ENCODE assay signal across 11 cellular contexts in the genomic region with DNA sequence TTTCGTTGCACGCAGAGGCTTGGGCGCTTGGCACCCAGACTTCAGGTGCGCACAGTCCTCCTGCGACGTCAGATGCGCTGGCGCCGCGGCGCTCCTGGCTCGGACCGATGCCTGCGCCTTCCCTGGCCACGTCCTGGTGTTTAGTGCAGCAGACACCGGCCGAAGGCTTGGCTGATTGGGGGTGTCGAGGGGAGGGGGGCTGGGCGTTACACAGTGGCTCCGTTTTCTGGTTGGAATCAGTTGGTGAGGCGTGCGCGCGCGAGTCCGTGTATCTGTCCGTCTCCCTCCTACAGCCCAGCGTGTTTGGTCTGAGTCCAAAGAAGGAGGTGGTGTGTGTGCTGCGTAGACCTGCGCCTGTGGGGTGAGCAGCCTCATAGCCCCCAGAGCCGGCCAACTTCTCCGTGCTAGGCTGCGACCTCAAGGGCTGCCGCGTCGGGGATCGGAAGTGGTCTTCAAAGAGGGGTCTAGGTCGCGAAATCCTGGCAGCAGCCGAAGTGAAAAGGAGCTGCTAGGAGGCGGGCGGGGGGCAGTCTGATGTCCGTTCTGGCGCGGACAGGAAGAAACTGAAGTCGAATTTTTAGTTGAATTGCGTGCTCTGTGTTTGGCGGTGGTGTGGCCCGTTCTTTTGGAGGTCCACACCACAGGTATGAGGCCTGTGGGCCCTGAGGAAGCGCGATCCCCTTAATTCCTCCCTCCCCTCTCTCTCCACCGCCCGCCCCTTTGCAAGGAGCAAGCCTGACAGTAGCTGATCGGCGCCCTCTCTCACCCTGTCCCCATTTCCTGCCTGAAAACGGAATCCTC. TPM values are rescaled to one million over a fixed set of nuclear protein-coding genes. Genes with fewer than 3 reads are reported as not detected.
A peak's percentile ranks its signal among the peaks of the same experiment; 100 is the strongest.
DNase-seq lines count a peak whose midpoint lies in the region; ATAC-seq and TF ChIP-seq lines count a peak whose summit lies in the region.
"Had no signal": no experiment of that assay in that cellular context is flagged by ENCODE, and none has a peak within 500 bp of the region (broad histone marks: within the 10 kb centered on the region; RNA-seq: fewer than 3 reads in every experiment).

No MANE protein-coding gene starts in this region.

- peaks cover 28% of the 10 kb centered on the region for H3K27me3 Mint-ChIP-seq in activated naive CD4-positive, alpha-beta T cell treated with anti-CD3 and anti-CD28 coated beads, Interleukin-2, amount 50 U/mL, for 24 hours
- peaks cover 86% of the 10 kb centered on the region for H3K27me3 Mint-ChIP-seq in activated naive CD4-positive, alpha-beta T cell treated with anti-CD3 and anti-CD28 coated beads, Interleukin-2, amount 10 ng/mL, durations not matched to agents 7 days and 5 days
- H3K27me3 Mint-ChIP-seq in endodermal cell (ENCODE audit: insufficient read depth) (peaks cover 79% of the 10 kb centered on the region), Caco-2 (ENCODE audit: insufficient read depth, unreplicated experiment) (peaks cover 9% of the 10 kb centered on the region)
- H3K27me3 Mint-ChIP-seq in naive thymus-derived CD4-positive, alpha-beta T cell, result peaks cover 49 to 74% (median 57%) of the 10 kb centered on the region in 5 donors
- H3K27me3 Mint-ChIP-seq in activated T-helper 1 cell treated with anti-CD3 and anti-CD28 coated beads, Interleukin-12 subunit alpha, Interleukin-12 subunit beta, Interleukin-2, Interleukin-4 antibody, amounts not matched to agents 30 ng/mL and 10 ng/mL and 1 ng/mL, durations not matched to agents 14 hours and 24 hours and 36 hours (ENCODE audit: insufficient read depth), result peaks cover 48% of the 10 kb centered on the region

- H3K4me1 Mint-ChIP-seq in activated naive CD4-positive, alpha-beta T cell treated with anti-CD3 and anti-CD28 coated beads, Interleukin-2, amount 50 U/mL, for 24 hours, result peaks cover 12% of the 10 kb centered on the region
- H3K4me1 Mint-ChIP-seq in activated naive CD4-positive, alpha-beta T cell treated with anti-CD3 and anti-CD28 coated beads, Interleukin-2, amount 10 ng/mL, durations not matched to agents 7 days and 5 days, result peaks cover 11% of the 10 kb centered on the region
- H3K4me1 Mint-ChIP-seq in endodermal cell, result peaks cover 23% of the 10 kb centered on the region
- H3K4me1 Mint-ChIP-seq in naive thymus-derived CD4-positive, alpha-beta T cell, result peaks cover 0 to 22% (median 12%) of the 10 kb centered on the region in 7 donors
- no peaks in the 10 kb centered on the region for H3K4me1 Mint-ChIP-seq in activated T-helper 1 cell treated with anti-CD3 and anti-CD28 coated beads, Interleukin-12 subunit alpha, Interleukin-12 subunit beta, Interleukin-2, Interleukin-4 antibody, amounts not matched to agents 30 ng/mL and 10 ng/mL and 1 ng/mL, durations not matched to agents 14 hours and 24 hours and 36 hours (ENCODE audit: low read depth)
- H3K4me1 Mint-ChIP-seq in Caco-2 (ENCODE audit: low read depth, unreplicated experiment), result no peaks in the 10 kb centered on the region

- no peaks in the 10 kb centered on the region for H3K9me3 Mint-ChIP-seq in activated naive CD4-positive, alpha-beta T cell treated with anti-CD3 and anti-CD28 coated beads, Interleukin-2, amount 50 U/mL, for 24 hours
- no peaks in the 10 kb centered on the region for H3K9me3 Mint-ChIP-seq in activated naive CD4-positive, alpha-beta T cell treated with anti-CD3 and anti-CD28 coated beads, Interleukin-2, amount 10 ng/mL, durations not matched to agents 7 days and 5 days
- H3K9me3 Mint-ChIP-seq in endodermal cell (no peaks in the 10 kb centered on the region), Caco-2 (ENCODE audit: unreplicated experiment) (no peaks in the 10 kb centered on the region)
- peaks cover 0 to 2% (median 0%) of the 10 kb centered on the region in 11 donors for H3K9me3 Mint-ChIP-seq in naive thymus-derived CD4-positive, alpha-beta T cell
- no peaks in the 10 kb centered on the region for H3K9me3 Mint-ChIP-seq in activated T-helper 1 cell treated with anti-CD3 and anti-CD28 coated beads, Interleukin-12 subunit alpha, Interleukin-12 subunit beta, Interleukin-2, Interleukin-4 antibody, amounts not matched to agents 30 ng/mL and 10 ng/mL and 1 ng/mL, durations not matched to agents 14 hours and 24 hours and 36 hours
- H3K9me3 Mint-ChIP-seq: CD4-positive, CD25-positive, alpha-beta regulatory T cell had no signal

- 0 to 1% methylated on average over 11 to 55 of the region's 56 CpGs for WGBS in endodermal cell (ENCODE audit: insufficient coverage in 1 of 2, insufficient read length in 1 of 2), 2 experiments
- WGBS in urinary bladder, result 2% methylated on average over 56 of the region's 56 CpGs
- WGBS in gastroesophageal sphincter (ENCODE audit: low coverage in 1 of 2), 2 donors, result 9% methylated on average over 6 to 16 of the region's 56 CpGs

- POLR2A ChIA-PET in naive thymus-derived CD4-positive, alpha-beta T cell (lab: Charles Lee), result no interaction called here
- POLR2A ChIA-PET in Caco-2 (lab: Charles Lee), result no interaction called here

- no peak for TF ChIP-seq CTCF in endodermal cell (conservative IDR thresholded peaks at IDR 0.05)
- TF ChIP-seq CTCF in gastroesophageal sphincter (IDR thresholded peaks at IDR 0.05), result no peak
- no peak for TF ChIP-seq CTCF in Caco-2 (IDR thresholded peaks at IDR 0.05; ENCODE audit: insufficient read depth in 1 of 2, low read depth in 1 of 2, low read length in 1 of 2, severe bottlenecking in 1 of 2, unreplicated experiment in 1 of 2)

- no peak for TF ChIP-seq POLR2A in gastroesophageal sphincter (IDR thresholded peaks at IDR 0.05)

- CTCF ChIA-PET in activated naive CD4-positive, alpha-beta T cell treated with anti-CD3 and anti-CD28 coated beads, Interleukin-2, amount 10 ng/mL, durations not matched to agents 7 days and 5 days (lab: Charles Lee), result no interaction called here
- CTCF ChIA-PET in naive thymus-derived CD4-positive, alpha-beta T cell (lab: Charles Lee), result no interaction called here
- CTCF ChIA-PET in Caco-2 (lab: Charles Lee), result no interaction called here

- intact Hi-C loops in naive thymus-derived CD4-positive, alpha-beta T cell (cut with micrococcal nuclease), result no loop called here
- intact Hi-C loops in activated T-helper 1 cell treated with anti-CD3 and anti-CD28 coated beads, Interleukin-12 subunit alpha, Interleukin-12 subunit beta, Interleukin-2, Interleukin-4 antibody, amounts not matched to agents 30 ng/mL and 10 ng/mL and 1 ng/mL, durations not matched to agents 14 hours and 24 hours and 36 hours (cut with micrococcal nuclease), result loop anchor here (5.0 kb wide), 1 partner anchor 611 kb away; the partner anchor contains the start of gene VSX1
- intact Hi-C loops in Caco-2 (cut with micrococcal nuclease; ENCODE audit: unreplicated experiment), result loop anchor here (10.0 kb wide), 1 partner anchor 96 kb away; no protein-coding TSS in a partner anchor

- H3K9ac ChIP-seq in endodermal cell (ENCODE audit: extremely low read depth, low read length, poor library complexity, severe bottlenecking), result peak overlapping the region; percentile 7

- H3K27me3 ChIP-seq in endodermal cell (ENCODE audit: control insufficient read depth, insufficient read depth, low read length, poor library complexity, severe bottlenecking) (peaks cover 39% of the 10 kb centered on the region), gastroesophageal sphincter (peaks cover 80% of the 10 kb centered on the region), Caco-2 (replicated peaks; ENCODE audit: control insufficient read depth, insufficient read depth, low read length) (no peaks in the 10 kb centered on the region)
- H3K27me3 ChIP-seq in naive thymus-derived CD4-positive, alpha-beta T cell (ENCODE audit: control insufficient read depth in 2 of 2, insufficient read depth in 2 of 2, low read length in 2 of 2), result peaks cover 0 to 3% of the 10 kb centered on the region in 2 donors

- H3K27ac Mint-ChIP-seq in activated naive CD4-positive, alpha-beta T cell treated with anti-CD3 and anti-CD28 coated beads, Interleukin-2, amount 50 U/mL, for 24 hours, result no peak overlapping the region
- H3K27ac Mint-ChIP-seq in activated naive CD4-positive, alpha-beta T cell treated with anti-CD3 and anti-CD28 coated beads, Interleukin-2, amount 10 ng/mL, durations not matched to agents 7 days and 5 days, result no peak overlapping the region
- H3K27ac Mint-ChIP-seq in endodermal cell, result no peak overlapping the region
- no peak overlapping the region for H3K27ac Mint-ChIP-seq in naive thymus-derived CD4-positive, alpha-beta T cell
- H3K27ac Mint-ChIP-seq in activated T-helper 1 cell treated with anti-CD3 and anti-CD28 coated beads, Interleukin-12 subunit alpha, Interleukin-12 subunit beta, Interleukin-2, Interleukin-4 antibody, amounts not matched to agents 30 ng/mL and 10 ng/mL and 1 ng/mL, durations not matched to agents 14 hours and 24 hours and 36 hours, result no peak overlapping the region
- no peak overlapping the region for H3K27ac Mint-ChIP-seq in Caco-2 (ENCODE audit: unreplicated experiment)
- H3K27ac Mint-ChIP-seq: CD4-positive, CD25-positive, alpha-beta regulatory T cell had no signal

- H3K9me3 ChIP-seq in endodermal cell (ENCODE audit: control insufficient read depth, low read length) (no peaks in the 10 kb centered on the region), gastroesophageal sphincter (no peaks in the 10 kb centered on the region), Caco-2 (no peaks in the 10 kb centered on the region)
- no peaks in the 10 kb centered on the region for H3K9me3 ChIP-seq in naive thymus-derived CD4-positive, alpha-beta T cell (ENCODE audit: control insufficient read depth in 2 of 3, low read length in 3 of 3)

- no peak for DNase-seq in activated naive CD4-positive, alpha-beta T cell treated with anti-CD3 and anti-CD28 coated beads, Interleukin-2, amount 10 ng/mL, durations not matched to agents 7 days and 5 days
- DNase-seq in endodermal cell, result peak; percentile 75
- no peak for DNase-seq in naive thymus-derived CD4-positive, alpha-beta T cell
- no peak for DNase-seq in activated T-helper 1 cell treated with anti-CD3 and anti-CD28 coated beads, Interleukin-12 subunit alpha, Interleukin-12 subunit beta, Interleukin-2, Interleukin-4 antibody, amounts not matched to agents 30 ng/mL and 10 ng/mL and 1 ng/mL, durations not matched to agents 14 hours and 24 hours and 36 hours (ENCODE audit: low spot score)
- no peak for DNase-seq in Caco-2
- DNase-seq: CD4-positive, CD25-positive, alpha-beta regulatory T cell; SIG-M5 had no signal

- peak overlapping the region; percentile 55 for H3K4me3 Mint-ChIP-seq in activated naive CD4-positive, alpha-beta T cell treated with anti-CD3 and anti-CD28 coated beads, Interleukin-2, amount 50 U/mL, for 24 hours
- H3K4me3 Mint-ChIP-seq in activated naive CD4-positive, alpha-beta T cell treated with anti-CD3 and anti-CD28 coated beads, Interleukin-2, amount 10 ng/mL, durations not matched to agents 7 days and 5 days, result no peak overlapping the region
- H3K4me3 Mint-ChIP-seq in endodermal cell, result peak overlapping the region; percentile 76
- H3K4me3 Mint-ChIP-seq in naive thymus-derived CD4-positive, alpha-beta T cell, result peak overlapping the region in 9 of 10 donors; percentile 47 to 82 (median 73)
- H3K4me3 Mint-ChIP-seq in activated T-helper 1 cell treated with anti-CD3 and anti-CD28 coated beads, Interleukin-12 subunit alpha, Interleukin-12 subunit beta, Interleukin-2, Interleukin-4 antibody, amounts not matched to agents 30 ng/mL and 10 ng/mL and 1 ng/mL, durations not matched to agents 14 hours and 24 hours and 36 hours, result no peak overlapping the region
- H3K4me3 Mint-ChIP-seq in Caco-2 (ENCODE audit: unreplicated experiment), result no peak overlapping the region

- H3K27ac ChIP-seq in endodermal cell (ENCODE audit: low read depth, low read length) (no peak overlapping the region), urinary bladder (ENCODE audit: low read depth) (no peak overlapping the region), gastroesophageal sphincter (no peak overlapping the region)
- H3K27ac ChIP-seq in naive thymus-derived CD4-positive, alpha-beta T cell (ENCODE audit: low read depth, low read length), result no peak overlapping the region

- no peaks in the 10 kb centered on the region for H3K36me3 Mint-ChIP-seq in activated naive CD4-positive, alpha-beta T cell treated with anti-CD3 and anti-CD28 coated beads, Interleukin-2, amount 50 U/mL, for 24 hours
- H3K36me3 Mint-ChIP-seq in activated naive CD4-positive, alpha-beta T cell treated with anti-CD3 and anti-CD28 coated beads, Interleukin-2, amount 10 ng/mL, durations not matched to agents 7 days and 5 days, result no peaks in the 10 kb centered on the region
- H3K36me3 Mint-ChIP-seq in endodermal cell (ENCODE audit: low read depth) (no peaks in the 10 kb centered on the region), Caco-2 (ENCODE audit: insufficient read depth, unreplicated experiment) (no peaks in the 10 kb centered on the region)
- H3K36me3 Mint-ChIP-seq in naive thymus-derived CD4-positive, alpha-beta T cell, result no peaks in the 10 kb centered on the region
- H3K36me3 Mint-ChIP-seq in activated T-helper 1 cell treated with anti-CD3 and anti-CD28 coated beads, Interleukin-12 subunit alpha, Interleukin-12 subunit beta, Interleukin-2, Interleukin-4 antibody, amounts not matched to agents 30 ng/mL and 10 ng/mL and 1 ng/mL, durations not matched to agents 14 hours and 24 hours and 36 hours (ENCODE audit: low read depth), result no peaks in the 10 kb centered on the region
- H3K36me3 Mint-ChIP-seq: CD4-positive, CD25-positive, alpha-beta regulatory T cell had no signal

- no peaks in the 10 kb centered on the region for H3K36me3 ChIP-seq in endodermal cell (ENCODE audit: control insufficient read depth, insufficient read depth, low read length)
- no peaks in the 10 kb centered on the region for H3K36me3 ChIP-seq in naive thymus-derived CD4-positive, alpha-beta T cell (ENCODE audit: control insufficient read depth in 2 of 3, insufficient read depth in 3 of 3, low read length in 3 of 3)
- H3K36me3 ChIP-seq in urinary bladder (ENCODE audit: insufficient read depth), result no peaks in the 10 kb centered on the region
- H3K36me3 ChIP-seq in gastroesophageal sphincter, result no peaks in the 10 kb centered on the region
- no peaks in the 10 kb centered on the region for H3K36me3 ChIP-seq in Caco-2 (ENCODE audit: control insufficient read depth, insufficient read depth, low read length)

- no peak for TF ChIP-seq EP300 in gastroesophageal sphincter (IDR thresholded peaks at IDR 0.05)

- H3K4me1 ChIP-seq in endodermal cell (ENCODE audit: control insufficient read depth, insufficient read depth, low read length), result no peaks in the 10 kb centered on the region
- H3K4me1 ChIP-seq in naive thymus-derived CD4-positive, alpha-beta T cell (ENCODE audit: control insufficient read depth in 2 of 2, insufficient read depth in 2 of 2, low read length in 2 of 2), result peaks cover 0 to 14% of the 10 kb centered on the region in 2 donors
- H3K4me1 ChIP-seq in urinary bladder (ENCODE audit: insufficient read depth), result no peaks in the 10 kb centered on the region
- peaks cover 0 to 26% (median 5%) of the 10 kb centered on the region in 3 donors for H3K4me1 ChIP-seq in gastroesophageal sphincter
- H3K4me1 ChIP-seq in Caco-2, result no peaks in the 10 kb centered on the region

- BruUV-seq in Caco-2 (replicated peaks; lab: Mats Ljungman, UMichigan), result no TSS peak

- H3K4me3 ChIP-seq in endodermal cell (ENCODE audit: low read length), result peak overlapping the region; percentile 88
- H3K4me3 ChIP-seq in naive thymus-derived CD4-positive, alpha-beta T cell (ENCODE audit: low read length), result no peak overlapping the region
- peak overlapping the region; percentile 48 for H3K4me3 ChIP-seq in urinary bladder (ENCODE audit: low read depth, low read length)
- peak overlapping the region in 1 of 2 donors; percentile 52 for H3K4me3 ChIP-seq in gastroesophageal sphincter
- H3K4me3 ChIP-seq in Caco-2 (ENCODE audit: low read depth, low read length), result no peak overlapping the region

- ATAC-seq in naive thymus-derived CD4-positive, alpha-beta T cell, result no peak
- ATAC-seq in gastroesophageal sphincter, result no peak

RNA-seq across cellular contexts. Expression of gene SYNDIG1, which starts 1.6 kb away (rescaled TPM):
- 1 to 10 TPM; 5.5 to 6.8 TPM for total RNA-seq in endodermal cell
- 4.6 TPM for polyA plus RNA-seq in endodermal cell (2013, experiment 1 of 2)
- 4.9 TPM for polyA plus RNA-seq in endodermal cell (2013, experiment 2 of 2)
- not detected for total RNA-seq in naive thymus-derived CD4-positive, alpha-beta T cell
- polyA plus RNA-seq in naive thymus-derived CD4-positive, alpha-beta T cell, result not detected
- 2.2 TPM for total RNA-seq in urinary bladder
- 1.7 TPM for polyA plus RNA-seq in urinary bladder
- under 1 TPM in 3 of 4 donors, not detected in 1; 0.15 to 0.40 (median 0.16) TPM for total RNA-seq in gastroesophageal sphincter
- total RNA-seq in activated T-helper 1 cell treated with anti-CD3 and anti-CD28 coated beads, Interleukin-12 subunit alpha, Interleukin-12 subunit beta, Interleukin-2, Interleukin-4 antibody, amounts not matched to agents 30 ng/mL and 10 ng/mL and 1 ng/mL, durations not matched to agents 14 hours and 24 hours and 36 hours, result not detected in 2 replicates
- not detected in 2 replicates for total RNA-seq in Caco-2 (2022)
- total RNA-seq: CD4-positive, CD25-positive, alpha-beta regulatory T cell; lung microvascular endothelial cell had no signal
- polyA plus RNA-seq: CD4-positive, CD25-positive, alpha-beta regulatory T cell had no signal

Comparison
In these comparisons a context has a peak if more than half of its experiments do, and no peak if none do; other contexts are left out.
1. H3K4me3 Mint-ChIP-seq: peak in activated naive CD4-positive, alpha-beta T cell treated with anti-CD3 and anti-CD28 coated beads, Interleukin-2, amount 50 U/mL, for 24 hours (single experiment), endodermal cell (single experiment) and naive thymus-derived CD4-positive, alpha-beta T cell (9 of 10); none in activated naive CD4-positive, alpha-beta T cell treated with anti-CD3 and anti-CD28 coated beads, Interleukin-2, amount 10 ng/mL, durations not matched to agents 7 days and 5 days (single experiment), activated T-helper 1 cell treated with anti-CD3 and anti-CD28 coated beads, Interleukin-12 subunit alpha, Interleukin-12 subunit beta, Interleukin-2, Interleukin-4 antibody, amounts not matched to agents 30 ng/mL and 10 ng/mL and 1 ng/mL, durations not matched to agents 14 hours and 24 hours and 36 hours (single experiment) and Caco-2 (single experiment).
2. H3K4me3 ChIP-seq: peak in endodermal cell (single experiment) and urinary bladder (single experiment); none in naive thymus-derived CD4-positive, alpha-beta T cell (single experiment) and Caco-2 (single experiment).
3. intact Hi-C loops: an anchor here in activated T-helper 1 cell treated with anti-CD3 and anti-CD28 coated beads, Interleukin-12 subunit alpha, Interleukin-12 subunit beta, Interleukin-2, Interleukin-4 antibody, amounts not matched to agents 30 ng/mL and 10 ng/mL and 1 ng/mL, durations not matched to agents 14 hours and 24 hours and 36 hours (5.0 kb wide) and Caco-2 (10.0 kb wide); none called in naive thymus-derived CD4-positive, alpha-beta T cell.